1 cellular context compared by ENCODE assay signal in the genomic region with DNA sequence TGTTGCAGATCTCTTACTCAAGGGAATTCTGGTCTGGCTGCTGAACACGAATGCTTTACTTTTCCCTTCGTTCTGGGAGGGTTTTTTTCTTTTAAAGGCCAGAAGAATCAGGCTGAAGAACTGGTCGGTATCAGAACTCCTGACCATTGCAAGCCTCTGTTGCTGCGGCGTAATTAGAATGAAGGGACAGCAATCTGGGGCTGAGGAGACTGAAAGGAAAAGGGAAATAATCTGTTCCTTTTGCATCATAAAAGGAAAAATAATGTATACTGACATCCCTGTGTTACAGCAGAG.
TF ChIP-seq lines count a peak whose summit lies in the region.

No MANE protein-coding gene starts in this region.

TF ChIP-seq in GM23338, 12 proteins besides CTCF, POLR2A, EP300 and RAD21 (continued from another document):
- TF ChIP-seq, protein P1, sequence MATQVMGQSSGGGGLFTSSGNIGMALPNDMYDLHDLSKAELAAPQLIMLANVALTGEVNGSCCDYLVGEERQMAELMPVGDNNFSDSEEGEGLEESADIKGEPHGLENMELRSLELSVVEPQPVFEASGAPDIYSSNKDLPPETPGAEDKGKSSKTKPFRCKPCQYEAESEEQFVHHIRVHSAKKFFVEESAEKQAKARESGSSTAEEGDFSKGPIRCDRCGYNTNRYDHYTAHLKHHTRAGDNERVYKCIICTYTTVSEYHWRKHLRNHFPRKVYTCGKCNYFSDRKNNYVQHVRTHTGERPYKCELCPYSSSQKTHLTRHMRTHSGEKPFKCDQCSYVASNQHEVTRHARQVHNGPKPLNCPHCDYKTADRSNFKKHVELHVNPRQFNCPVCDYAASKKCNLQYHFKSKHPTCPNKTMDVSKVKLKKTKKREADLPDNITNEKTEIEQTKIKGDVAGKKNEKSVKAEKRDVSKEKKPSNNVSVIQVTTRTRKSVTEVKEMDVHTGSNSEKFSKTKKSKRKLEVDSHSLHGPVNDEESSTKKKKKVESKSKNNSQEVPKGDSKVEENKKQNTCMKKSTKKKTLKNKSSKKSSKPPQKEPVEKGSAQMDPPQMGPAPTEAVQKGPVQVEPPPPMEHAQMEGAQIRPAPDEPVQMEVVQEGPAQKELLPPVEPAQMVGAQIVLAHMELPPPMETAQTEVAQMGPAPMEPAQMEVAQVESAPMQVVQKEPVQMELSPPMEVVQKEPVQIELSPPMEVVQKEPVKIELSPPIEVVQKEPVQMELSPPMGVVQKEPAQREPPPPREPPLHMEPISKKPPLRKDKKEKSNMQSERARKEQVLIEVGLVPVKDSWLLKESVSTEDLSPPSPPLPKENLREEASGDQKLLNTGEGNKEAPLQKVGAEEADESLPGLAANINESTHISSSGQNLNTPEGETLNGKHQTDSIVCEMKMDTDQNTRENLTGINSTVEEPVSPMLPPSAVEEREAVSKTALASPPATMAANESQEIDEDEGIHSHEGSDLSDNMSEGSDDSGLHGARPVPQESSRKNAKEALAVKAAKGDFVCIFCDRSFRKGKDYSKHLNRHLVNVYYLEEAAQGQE (IDR thresholded peaks at IDR 0.05; ENCODE audit: unreplicated experiment): no peak
- TF ChIP-seq, protein P2, sequence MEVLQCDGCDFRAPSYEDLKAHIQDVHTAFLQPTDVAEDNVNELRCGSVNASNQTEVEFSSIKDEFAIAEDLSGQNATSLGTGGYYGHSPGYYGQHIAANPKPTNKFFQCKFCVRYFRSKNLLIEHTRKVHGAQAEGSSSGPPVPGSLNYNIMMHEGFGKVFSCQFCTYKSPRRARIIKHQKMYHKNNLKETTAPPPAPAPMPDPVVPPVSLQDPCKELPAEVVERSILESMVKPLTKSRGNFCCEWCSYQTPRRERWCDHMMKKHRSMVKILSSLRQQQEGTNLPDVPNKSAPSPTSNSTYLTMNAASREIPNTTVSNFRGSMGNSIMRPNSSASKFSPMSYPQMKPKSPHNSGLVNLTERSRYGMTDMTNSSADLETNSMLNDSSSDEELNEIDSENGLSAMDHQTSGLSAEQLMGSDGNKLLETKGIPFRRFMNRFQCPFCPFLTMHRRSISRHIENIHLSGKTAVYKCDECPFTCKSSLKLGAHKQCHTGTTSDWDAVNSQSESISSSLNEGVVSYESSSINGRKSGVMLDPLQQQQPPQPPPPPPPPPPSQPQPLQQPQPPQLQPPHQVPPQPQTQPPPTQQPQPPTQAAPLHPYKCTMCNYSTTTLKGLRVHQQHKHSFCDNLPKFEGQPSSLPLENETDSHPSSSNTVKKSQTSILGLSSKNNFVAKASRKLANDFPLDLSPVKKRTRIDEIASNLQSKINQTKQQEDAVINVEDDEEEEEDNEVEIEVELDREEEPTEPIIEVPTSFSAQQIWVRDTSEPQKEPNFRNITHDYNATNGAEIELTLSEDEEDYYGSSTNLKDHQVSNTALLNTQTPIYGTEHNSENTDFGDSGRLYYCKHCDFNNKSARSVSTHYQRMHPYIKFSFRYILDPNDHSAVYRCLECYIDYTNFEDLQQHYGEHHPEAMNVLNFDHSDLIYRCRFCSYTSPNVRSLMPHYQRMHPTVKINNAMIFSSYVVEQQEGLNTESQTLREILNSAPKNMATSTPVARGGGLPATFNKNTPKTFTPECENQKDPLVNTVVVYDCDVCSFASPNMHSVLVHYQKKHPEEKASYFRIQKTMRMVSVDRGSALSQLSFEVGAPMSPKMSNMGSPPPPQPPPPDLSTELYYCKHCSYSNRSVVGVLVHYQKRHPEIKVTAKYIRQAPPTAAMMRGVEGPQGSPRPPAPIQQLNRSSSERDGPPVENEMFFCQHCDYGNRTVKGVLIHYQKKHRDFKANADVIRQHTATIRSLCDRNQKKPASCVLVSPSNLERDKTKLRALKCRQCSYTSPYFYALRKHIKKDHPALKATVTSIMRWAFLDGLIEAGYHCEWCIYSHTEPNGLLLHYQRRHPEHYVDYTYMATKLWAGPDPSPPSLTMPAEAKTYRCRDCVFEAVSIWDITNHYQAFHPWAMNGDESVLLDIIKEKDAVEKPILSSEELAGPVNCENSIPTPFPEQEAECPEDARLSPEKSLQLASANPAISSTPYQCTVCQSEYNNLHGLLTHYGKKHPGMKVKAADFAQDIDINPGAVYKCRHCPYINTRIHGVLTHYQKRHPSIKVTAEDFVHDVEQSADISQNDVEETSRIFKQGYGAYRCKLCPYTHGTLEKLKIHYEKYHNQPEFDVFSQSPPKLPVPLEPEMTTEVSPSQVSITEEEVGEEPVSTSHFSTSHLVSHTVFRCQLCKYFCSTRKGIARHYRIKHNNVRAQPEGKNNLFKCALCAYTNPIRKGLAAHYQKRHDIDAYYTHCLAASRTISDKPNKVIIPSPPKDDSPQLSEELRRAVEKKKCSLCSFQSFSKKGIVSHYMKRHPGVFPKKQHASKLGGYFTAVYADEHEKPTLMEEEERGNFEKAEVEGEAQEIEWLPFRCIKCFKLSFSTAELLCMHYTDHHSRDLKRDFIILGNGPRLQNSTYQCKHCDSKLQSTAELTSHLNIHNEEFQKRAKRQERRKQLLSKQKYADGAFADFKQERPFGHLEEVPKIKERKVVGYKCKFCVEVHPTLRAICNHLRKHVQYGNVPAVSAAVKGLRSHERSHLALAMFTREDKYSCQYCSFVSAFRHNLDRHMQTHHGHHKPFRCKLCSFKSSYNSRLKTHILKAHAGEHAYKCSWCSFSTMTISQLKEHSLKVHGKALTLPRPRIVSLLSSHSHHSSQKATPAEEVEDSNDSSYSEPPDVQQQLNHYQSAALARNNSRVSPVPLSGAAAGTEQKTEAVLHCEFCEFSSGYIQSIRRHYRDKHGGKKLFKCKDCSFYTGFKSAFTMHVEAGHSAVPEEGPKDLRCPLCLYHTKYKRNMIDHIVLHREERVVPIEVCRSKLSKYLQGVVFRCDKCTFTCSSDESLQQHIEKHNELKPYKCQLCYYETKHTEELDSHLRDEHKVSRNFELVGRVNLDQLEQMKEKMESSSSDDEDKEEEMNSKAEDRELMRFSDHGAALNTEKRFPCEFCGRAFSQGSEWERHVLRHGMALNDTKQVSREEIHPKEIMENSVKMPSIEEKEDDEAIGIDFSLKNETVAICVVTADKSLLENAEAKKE (CRISPR knock-in tag; IDR thresholded peaks at IDR 0.05): no peak
- TF ChIP-seq POLR2AphosphoS5 (IDR thresholded peaks at IDR 0.05; ENCODE audit: low read depth): no peak
